In genomic region chr15:64774556-64775523, GRCh38 we compare ENCODE assay signal across 8 cellular contexts.
DNase-seq lines count a peak whose midpoint lies in the region; ATAC-seq lines count a peak whose summit lies in the region.

No MANE protein-coding gene starts in this region.

- peak; percentile 26 for DNase-seq in stimulated activated CD4-positive, alpha-beta T cell treated with anti-CD3 and anti-CD28 coated beads, Interleukin-4, amount 100 ng/mL, for 1 hour
- no peak for DNase-seq in stimulated activated CD4-positive, alpha-beta T cell treated with anti-CD3 and anti-CD28 coated beads, Interleukin-2, amount 100 ng/mL, for 48 hours
- DNase-seq in stimulated activated naive B cell treated with anti-CD40 and anti-IgM and Interleukin-4, amounts not matched to agents 10 μg/mL and 1 μg/mL and 100 μg/mL, for 72 hours, result no peak
- DNase-seq in COLO829 (ENCODE audit: low spot score), result no peak
- no peak for DNase-seq in central memory CD4-positive, alpha-beta T cell

- no peaks in the 10 kb centered on the region for H3K4me1 Mint-ChIP-seq in activated naive CD4-positive, alpha-beta T cell treated with anti-CD3 and anti-CD28 coated beads, Interleukin-2, amount 50 U/mL, for 24 hours
- H3K4me1 Mint-ChIP-seq in stimulated activated naive B cell treated with anti-CD40 and anti-IgM and Interleukin-4, amounts not matched to agents 10 μg/mL and 1 μg/mL and 100 μg/mL, for 72 hours, result peaks cover 3 to 11% of the 10 kb centered on the region in 2 donors

- H3K4me1 ChIP-seq in iPS-20b (ENCODE audit: insufficient read depth, low read length), result peaks cover 45% of the 10 kb centered on the region

- H3K27ac Mint-ChIP-seq in activated naive CD4-positive, alpha-beta T cell treated with anti-CD3 and anti-CD28 coated beads, Interleukin-2, amount 50 U/mL, for 24 hours, result no peak overlapping the region
- H3K27ac Mint-ChIP-seq in stimulated activated naive B cell treated with anti-CD40 and anti-IgM and Interleukin-4, amounts not matched to agents 10 μg/mL and 1 μg/mL and 100 μg/mL, for 72 hours, result no peak overlapping the region

- peaks cover 22% of the 10 kb centered on the region for H3K27me3 Mint-ChIP-seq in activated naive CD4-positive, alpha-beta T cell treated with anti-CD3 and anti-CD28 coated beads, Interleukin-2, amount 50 U/mL, for 24 hours
- H3K27me3 Mint-ChIP-seq in stimulated activated naive B cell treated with anti-CD40 and anti-IgM and Interleukin-4, amounts not matched to agents 10 μg/mL and 1 μg/mL and 100 μg/mL, for 72 hours, result peaks cover 28 to 53% of the 10 kb centered on the region in 2 donors

- peaks cover 4% of the 10 kb centered on the region; the same call in 1 of the 2 replicates for H3K27me3 ChIP-seq in iPS-20b (ENCODE audit: insufficient read depth, low read length)

- peak overlapping the region; percentile 60 for H3K4me3 Mint-ChIP-seq in activated naive CD4-positive, alpha-beta T cell treated with anti-CD3 and anti-CD28 coated beads, Interleukin-2, amount 50 U/mL, for 24 hours
- peak overlapping the region; percentile 51 to 65 for H3K4me3 Mint-ChIP-seq in stimulated activated naive B cell treated with anti-CD40 and anti-IgM and Interleukin-4, amounts not matched to agents 10 μg/mL and 1 μg/mL and 100 μg/mL, for 72 hours

- peak; percentile 41 to 56 for ATAC-seq in stimulated activated naive B cell treated with anti-CD40 and anti-IgM and Interleukin-4, amounts not matched to agents 10 μg/mL and 1 μg/mL and 100 μg/mL, for 72 hours (replicated peaks)
- no peak for ATAC-seq in HG03457 (IDR thresholded peaks at IDR 0.05; ENCODE audit: unreplicated experiment)

- peak overlapping the region; percentile 76 for H3K27ac ChIP-seq in iPS-20b (ENCODE audit: low read length)

- peaks cover 6% of the 10 kb centered on the region; the same call in 1 of the 2 replicates for H3K36me3 ChIP-seq in iPS-20b (ENCODE audit: insufficient read depth, low read depth, low read length)

- peak overlapping the region; percentile 92 for H3K4me3 ChIP-seq in iPS-20b (ENCODE audit: low read length)

- H3K36me3 Mint-ChIP-seq in activated naive CD4-positive, alpha-beta T cell treated with anti-CD3 and anti-CD28 coated beads, Interleukin-2, amount 50 U/mL, for 24 hours, result no peaks in the 10 kb centered on the region
- no peaks in the 10 kb centered on the region for H3K36me3 Mint-ChIP-seq in stimulated activated naive B cell treated with anti-CD40 and anti-IgM and Interleukin-4, amounts not matched to agents 10 μg/mL and 1 μg/mL and 100 μg/mL, for 72 hours

- H3K9me3 ChIP-seq in iPS-20b (ENCODE audit: insufficient read depth, low read depth, low read length), result no peaks in the 10 kb centered on the region

- peak overlapping the region; percentile 92; the same call in 1 of the 2 replicates for H3K9ac ChIP-seq in iPS-20b (ENCODE audit: low read depth, low read length)

- H3K9me3 Mint-ChIP-seq in activated naive CD4-positive, alpha-beta T cell treated with anti-CD3 and anti-CD28 coated beads, Interleukin-2, amount 50 U/mL, for 24 hours, result no peaks in the 10 kb centered on the region
- no peaks in the 10 kb centered on the region for H3K9me3 Mint-ChIP-seq in stimulated activated naive B cell treated with anti-CD40 and anti-IgM and Interleukin-4, amounts not matched to agents 10 μg/mL and 1 μg/mL and 100 μg/mL, for 72 hours
